22 cellular contexts compared by ENCODE assay signal in the genomic region with DNA sequence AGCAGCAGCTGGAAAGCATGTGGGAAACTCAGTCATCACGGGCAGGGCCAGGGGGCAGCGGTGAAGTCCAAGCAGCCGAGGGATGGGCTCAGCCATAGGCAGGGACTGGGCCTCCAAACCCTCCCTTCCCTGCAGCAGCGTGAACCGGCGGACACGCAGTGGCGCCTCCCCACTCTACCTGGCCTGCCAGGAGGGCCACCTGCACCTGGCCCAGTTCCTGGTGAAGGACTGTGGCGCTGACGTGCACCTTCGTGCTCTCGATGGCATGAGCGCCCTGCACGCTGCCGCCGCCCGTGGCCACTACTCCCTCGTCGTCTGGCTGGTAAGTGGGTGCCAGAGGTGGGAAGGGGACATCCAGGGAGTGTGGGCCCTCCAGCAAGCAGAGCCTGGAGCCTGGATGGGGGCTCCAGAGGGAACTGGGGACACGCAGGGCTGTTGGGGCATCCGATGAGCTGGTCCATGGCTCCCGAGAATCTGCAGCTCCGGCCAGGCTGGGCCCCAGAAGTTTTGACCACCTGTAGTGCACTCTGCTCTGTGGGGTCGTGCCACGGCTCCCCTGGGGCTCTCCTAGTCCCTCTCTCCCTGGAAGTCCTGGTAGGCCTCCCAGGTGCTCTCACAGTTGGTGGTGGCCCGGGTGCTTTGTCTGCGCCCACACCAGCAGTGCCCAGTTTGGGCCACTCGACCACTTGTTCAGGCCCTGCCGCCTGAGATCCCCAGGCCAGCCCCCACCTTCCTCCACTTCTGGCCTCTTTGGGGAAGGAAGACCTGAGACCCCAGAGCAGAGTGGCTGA. TPM values are rescaled to one million over a fixed set of nuclear protein-coding genes. Genes with fewer than 3 reads are reported as not detected.
DNase-seq lines count a peak whose midpoint lies in the region; ATAC-seq, FAIRE-seq and TF ChIP-seq lines count a peak whose summit lies in the region.
"Had no signal": no experiment of that assay in that cellular context is flagged by ENCODE, and none has a peak within 500 bp of the region (broad histone marks: within the 10 kb centered on the region; RNA-seq: fewer than 3 reads in every experiment).

No MANE protein-coding gene starts in this region.

- no peaks in the 10 kb centered on the region for H3K9me2 ChIP-seq in Loucy (replicated peaks; ENCODE audit: low read depth, low read length)

- no peak overlapping the region for H3K27ac ChIP-seq in right atrium auricular region
- no peak overlapping the region for H3K27ac ChIP-seq in left lung
- H3K27ac ChIP-seq: adrenal gland, HL-60, SK-N-MC had no signal

- H3F3A ChIP-seq in Loucy (ENCODE audit: low read depth) = no peaks in the 10 kb centered on the region

- H3K9ac ChIP-seq in Loucy (ENCODE audit: low read depth, low read length, poor library complexity, severe bottlenecking) = peak overlapping the region; percentile 22

- no peak for FAIRE-seq in HTR-8/SVneo (lab: Jason Lieb, UNC)
- FAIRE-seq: D721Med, frontal cortex, G401.6 had no signal

- H3K4me2 ChIP-seq in Loucy (ENCODE audit: low read depth, low read length, poor library complexity, severe bottlenecking) = no peak overlapping the region

- no peak overlapping the region for H2AFZ ChIP-seq in Loucy (ENCODE audit: low read length)

- no peaks in the 10 kb centered on the region for H3K27me3 Mint-ChIP-seq in type B pancreatic cell
- H3K27me3 Mint-ChIP-seq: activated CD4-positive, alpha-beta T cell treated with anti-CD3 and anti-CD28 coated beads for 36 hours had no signal

- H3K4me1 Mint-ChIP-seq in type B pancreatic cell (ENCODE audit: unreplicated experiment) = peaks cover 3% of the 10 kb centered on the region
- H3K4me1 Mint-ChIP-seq: activated CD4-positive, alpha-beta T cell treated with anti-CD3 and anti-CD28 coated beads for 36 hours had no signal

- TF ChIP-seq CTCF in right atrium auricular region (IDR thresholded peaks at IDR 0.05) (no peak), Loucy (conservative IDR thresholded peaks at IDR 0.05; ENCODE audit: low read length) (no peak), left lung (IDR thresholded peaks at IDR 0.05) (no peak), type B pancreatic cell (conservative IDR thresholded peaks at IDR 0.05) (no peak)

- ATAC-seq in Right ventricle myocardium superior (ENCODE audit: poor library complexity) (no peak), left lung (no peak)
- ATAC-seq: activated CD4-positive, alpha-beta T cell treated with anti-CD3 and anti-CD28 coated beads for 36 hours; PC-3 had no signal

- peaks cover 0 to 6% of the 10 kb centered on the region in 2 donors for H3K4me1 ChIP-seq in right atrium auricular region
- H3K4me1 ChIP-seq in Loucy (ENCODE audit: insufficient read depth, low read length, poor library complexity, severe bottlenecking) = peaks cover 47% of the 10 kb centered on the region
- no peaks in the 10 kb centered on the region for H3K4me1 ChIP-seq in left lung

- no peaks in the 10 kb centered on the region for H3K9me3 ChIP-seq in right atrium auricular region
- no peaks in the 10 kb centered on the region for H3K9me3 ChIP-seq in Loucy (ENCODE audit: insufficient read depth, low read depth, low read length)
- no peaks in the 10 kb centered on the region for H3K9me3 ChIP-seq in left lung
- H3K9me3 ChIP-seq: adrenal gland had no signal

- no peaks in the 10 kb centered on the region for H3K9me3 Mint-ChIP-seq in type B pancreatic cell

- H3K27me3 ChIP-seq in right atrium auricular region = no peaks in the 10 kb centered on the region
- H3K27me3 ChIP-seq in Loucy (ENCODE audit: insufficient read depth, low read length, poor library complexity, severe bottlenecking) = no peaks in the 10 kb centered on the region
- peaks cover 0 to 34% of the 10 kb centered on the region in 2 donors for H3K27me3 ChIP-seq in left lung
- H3K27me3 ChIP-seq: adrenal gland had no signal

- no peaks in the 10 kb centered on the region for H3K79me2 ChIP-seq in Loucy (ENCODE audit: insufficient read depth, low read length)

- DNase-seq in Right ventricle myocardium superior = peak; percentile 30
- no peak for DNase-seq in right atrium auricular region (ENCODE audit: low spot score)
- DNase-seq in left lung = peak; percentile 22 to 69
- peak; percentile 67 for DNase-seq in type B pancreatic cell (ENCODE audit: extremely low spot score, unreplicated experiment)
- DNase-seq in HTR-8/SVneo (ENCODE audit: insufficient read length, low spot score) = no peak
- DNase-seq in NCI-H2107 (lab: John Stamatoyannopoulos, UW) = no peak
- no peak for DNase-seq in NCI-H345 (lab: John Stamatoyannopoulos, UW)
- DNase-seq: activated CD4-positive, alpha-beta T cell treated with anti-CD3 and anti-CD28 coated beads for 36 hours; erythroblast; NCI-H2029 treated with DMSO at 0.1 percent for 48 hours; NCI-H524 treated with DMSO at 0.1 percent for 48 hours; PC-3; stimulated activated CD4-positive, alpha-beta T cell treated with anti-CD3 and anti-CD28 coated beads, Interleukin-4, amount 100 ng/mL, for 1 hour had no signal

- no peak overlapping the region for H3K27ac Mint-ChIP-seq in type B pancreatic cell
- H3K27ac Mint-ChIP-seq: activated CD4-positive, alpha-beta T cell treated with anti-CD3 and anti-CD28 coated beads for 36 hours had no signal

- intact Hi-C loops in Right ventricle myocardium superior (cut with DNase I) = no loop called here
- intact Hi-C loops in left lung (cut with DNase I) = no loop called here

- H3K36me3 ChIP-seq in right atrium auricular region = no peaks in the 10 kb centered on the region
- no peaks in the 10 kb centered on the region for H3K36me3 ChIP-seq in Loucy (ENCODE audit: insufficient read depth, low read length)
- no peaks in the 10 kb centered on the region for H3K36me3 ChIP-seq in left lung
- H3K36me3 ChIP-seq: adrenal gland had no signal

- no peak overlapping the region for H3K4me3 ChIP-seq in right atrium auricular region
- no peak overlapping the region for H3K4me3 ChIP-seq in Loucy (ENCODE audit: low read length, poor library complexity, severe bottlenecking)
- H3K4me3 ChIP-seq in left lung = no peak overlapping the region
- H3K4me3 ChIP-seq: adrenal gland, SK-N-MC had no signal

- no peaks in the 10 kb centered on the region for H3K36me3 Mint-ChIP-seq in type B pancreatic cell

- H4K20me1 ChIP-seq in Loucy (ENCODE audit: insufficient read depth, low read length, poor library complexity, severe bottlenecking) = no peaks in the 10 kb centered on the region

- no peak overlapping the region for H3K4me3 Mint-ChIP-seq in type B pancreatic cell
- H3K4me3 Mint-ChIP-seq: activated CD4-positive, alpha-beta T cell treated with anti-CD3 and anti-CD28 coated beads for 36 hours had no signal

RNA-seq across cellular contexts. Expression of a gene that starts 4.6 kb away (rescaled TPM):
- total RNA-seq in Right ventricle myocardium superior (not detected), right atrium auricular region (1 to 10 TPM in 1 of 2 donors, under 1 TPM in 1; 0.26 to 2.0 TPM), left lung (under 1 TPM; 0.55 to 0.67 TPM), type B pancreatic cell (ENCODE audit: low replicate concordance) (0.12 and 0.24 TPM in 2 replicates)
- total RNA-seq: dermis microvascular lymphatic vessel endothelial cell, H4, PC-3 had no signal

RNA-seq across cellular contexts. Expression of a gene that starts 33.8 kb away (rescaled TPM):
- total RNA-seq in Right ventricle myocardium superior = 20.0 TPM
- 10 to 100 TPM; 24.9 to 29.0 TPM for total RNA-seq in right atrium auricular region
- 1 to 10 TPM in 1 of 2 donors, under 1 TPM in 1; 0.96 to 1.0 TPM for total RNA-seq in left lung
- 0.07 TPM in 1 of 2 replicates, not detected in the other for total RNA-seq in type B pancreatic cell (ENCODE audit: low replicate concordance)
- total RNA-seq: activated CD4-positive, alpha-beta T cell treated with anti-CD3 and anti-CD28 coated beads for 36 hours; dermis microvascular lymphatic vessel endothelial cell; H4; PC-3 had no signal

RNA-seq across cellular contexts. Expression of a gene that starts 43.9 kb away (rescaled TPM):
- total RNA-seq in Right ventricle myocardium superior = 8.6 TPM
- total RNA-seq in right atrium auricular region = 10 to 100 TPM in 1 of 2 donors, 1 to 10 TPM in 1; 6.5 to 11.3 TPM
- 10 to 100 TPM; 10.9 to 20.9 TPM for total RNA-seq in left lung
- total RNA-seq in type B pancreatic cell (ENCODE audit: low replicate concordance) = 21.4 and 34.5 TPM in 2 replicates

RNA-seq across cellular contexts. Expression of a gene that starts 54.1 kb away (rescaled TPM):
- total RNA-seq in Right ventricle myocardium superior = not detected
- total RNA-seq in right atrium auricular region = 1 to 10 TPM in 1 of 2 donors, under 1 TPM in 1; 0.33 to 1.5 TPM
- 1 to 10 TPM in 1 of 2 donors, under 1 TPM in 1; 0.68 to 1.4 TPM for total RNA-seq in left lung
- total RNA-seq in type B pancreatic cell (ENCODE audit: low replicate concordance) = 0.29 and 3.8 TPM in 2 replicates

Comparison
In these comparisons a context has a peak if more than half of its experiments do, and no peak if none do; other contexts are left out.
1. DNase-seq: peak in Right ventricle myocardium superior (single experiment), left lung (2 of 2) and type B pancreatic cell (single experiment); none in right atrium auricular region (single experiment), HTR-8/SVneo (single experiment), NCI-H2107 (single experiment) and NCI-H345 (single experiment).
2. RNA of a gene that starts 33.8 kb away (total RNA-seq): 24.9 to 29.0 TPM in right atrium auricular region and 20.0 TPM in Right ventricle myocardium superior (single experiment); 0.96 to 1.0 TPM in left lung and 0.07 TPM in type B pancreatic cell; every median in the first group is over 10 times any median in the second.